Comparison of ENCODE assay signal across 9 cellular contexts in genomic region chr1:23370270-23370743, GRCh38. TPM values are rescaled to one million over a fixed set of nuclear protein-coding genes. Genes with fewer than 3 reads are reported as not detected.
DNase-seq lines count a peak whose midpoint lies in the region; ATAC-seq, FAIRE-seq and TF ChIP-seq lines count a peak whose summit lies in the region.
"Had no signal": no experiment of that assay in that cellular context is flagged by ENCODE, and none has a peak within 500 bp of the region (broad histone marks: within the 10 kb centered on the region; RNA-seq: fewer than 3 reads in every experiment).

No MANE protein-coding gene starts in this region.

- no peak overlapping the region for H2AK5ac ChIP-seq in H1 (ENCODE audit: low read depth, low read length)

- TF ChIP-seq EP300 in H1 (IDR thresholded peaks at IDR 0.05; ENCODE audit: borderline replicate concordance in 1 of 2, low read depth in 2 of 2, low read length in 2 of 2) = no peak
- TF ChIP-seq EP300 in ovary (IDR thresholded peaks at IDR 0.05) = no peak

- H4K5ac ChIP-seq in H1 (ENCODE audit: insufficient read length, low read depth, low read length) = no peak overlapping the region

- H3K9me3 ChIP-seq in CD4-positive, alpha-beta memory T cell (ENCODE audit: control insufficient read depth in 1 of 2, low read length in 2 of 2) = no peaks in the 10 kb centered on the region
- H3K9me3 ChIP-seq in PC-9 (ENCODE audit: insufficient read depth, low read depth) (no peaks in the 10 kb centered on the region), H1 (ENCODE audit: insufficient read depth in 2 of 2, low read depth in 1 of 2, low read length in 1 of 2) (no peaks in the 10 kb centered on the region), ovary (no peaks in the 10 kb centered on the region)

- H3F3A ChIP-seq in PC-9 (ENCODE audit: insufficient read depth, low read depth) = peaks cover 30% of the 10 kb centered on the region

- H3K79me1 ChIP-seq in H1 (ENCODE audit: low read depth, low read length) = no peaks in the 10 kb centered on the region

- no peak overlapping the region for H3K4ac ChIP-seq in H1 (replicated peaks; ENCODE audit: insufficient read length, low read depth, low read length)

- TF ChIP-seq RAD21 in H1 (IDR thresholded peaks at IDR 0.05 in 1 of 2, conservative IDR thresholded peaks at IDR 0.05 in 1 of 2; ENCODE audit: low read depth in 2 of 2, low read length in 2 of 2) = no peak

- FAIRE-seq in H1 (lab: Jason Lieb, UNC) (no peak), GM12891 (lab: Jason Lieb, UNC) (no peak)
- FAIRE-seq: GM18507 had no signal

- H3K27ac ChIP-seq in CD4-positive, alpha-beta memory T cell (ENCODE audit: low read depth, low read length) = no peak overlapping the region
- peak overlapping the region; percentile 84 for H3K27ac ChIP-seq in PC-9
- H3K27ac ChIP-seq in H1 (ENCODE audit: low read depth, low read length) = no peak overlapping the region
- H3K27ac ChIP-seq in ovary = peak overlapping the region; percentile 94 to 97

- peaks cover 65% of the 10 kb centered on the region for H3K79me2 ChIP-seq in PC-9 (ENCODE audit: low read depth)
- no peaks in the 10 kb centered on the region for H3K79me2 ChIP-seq in H1 (ENCODE audit: control insufficient read depth in 1 of 2, insufficient read depth in 2 of 2, low read length in 2 of 2)

- TF ChIP-seq CTCF in PC-9 (conservative IDR thresholded peaks at IDR 0.05) (no peak), H1 (IDR thresholded peaks at IDR 0.05; ENCODE audit: control extremely low read depth in 1 of 3, insufficient read depth in 1 of 3, low read depth in 1 of 3, low read length in 3 of 3) (no peak), ovary (IDR thresholded peaks at IDR 0.05) (no peak)

- peaks cover 17 to 46% (median 28%) of the 10 kb centered on the region in 4 donors for H3K4me1 Mint-ChIP-seq in CD4-positive, alpha-beta memory T cell

- H3K4me2 ChIP-seq in PC-9 = peak overlapping the region; percentile 97
- H3K4me2 ChIP-seq in H1 (ENCODE audit: insufficient read depth in 1 of 2, low read depth in 2 of 2, low read length in 2 of 2) = peak overlapping the region in 1 of 2 experiments; percentile 3; a peak in 2 of 4 replicates

- H3K4me3 Mint-ChIP-seq in CD4-positive, alpha-beta memory T cell = peak overlapping the region; percentile 52 to 99 (median 98)

- POLR2A ChIA-PET in CD4-positive, alpha-beta memory T cell (lab: Charles Lee; ENCODE audit: partially characterized antibody) = interaction anchor here (1.1 to 5.4 kb wide), 3 partner anchors 9 to 26 kb away, joined by 3 to 112 read pairs (median 4); partner anchors contain the start of gene HNRNPR
- POLR2A ChIA-PET in PC-9 (lab: Charles Lee; ENCODE audit: unreplicated experiment) = interaction anchor here (0.6 to 1.0 kb wide), 3 partner anchors 26 to 270 kb away, joined by 4 to 7 read pairs (median 4); partner anchors contain the start of gene HNRNPR
- POLR2A ChIA-PET in H1 (lab: Charles Lee; ENCODE audit: partially characterized antibody) = interaction anchor here (2.4 to 3.5 kb wide), 2 partner anchors 13 to 26 kb away, joined by 13 to 23 read pairs; partner anchors contain the start of gene HNRNPR

- intact Hi-C loops in CD4-positive, alpha-beta memory T cell (cut with micrococcal nuclease) = no loop called here
- intact Hi-C loops in PC-9 (cut with micrococcal nuclease; ENCODE audit: unreplicated experiment) = loop anchor here (1.0 kb wide), 1 partner anchor 33 kb away; no protein-coding TSS in a partner anchor
- intact Hi-C loops in ovary (cut with DNase I) = no loop called here

- no peaks in the 10 kb centered on the region for H3K27me3 Mint-ChIP-seq in CD4-positive, alpha-beta memory T cell

- H2BK15ac ChIP-seq in H1 (ENCODE audit: low read length) = no peak overlapping the region

- no peak for TF ChIP-seq POLR2A in H1 (IDR thresholded peaks at IDR 0.05; ENCODE audit: control extremely low read depth in 1 of 2, low read depth in 2 of 2, low read length in 2 of 2)
- no peak for TF ChIP-seq POLR2A in ovary (IDR thresholded peaks at IDR 0.05)
- no peak for TF ChIP-seq POLR2A in GM12891 (IDR thresholded peaks at IDR 0.05; ENCODE audit: low read depth, low read length)

- no peak overlapping the region for H3K23ac ChIP-seq in H1 (ENCODE audit: insufficient read length)

- no peak for ATAC-seq in GM19455 (IDR thresholded peaks at IDR 0.05; ENCODE audit: unreplicated experiment)

- H3K36me3 Mint-ChIP-seq in CD4-positive, alpha-beta memory T cell = peaks cover 13 to 28% of the 10 kb centered on the region in 2 donors

- BruUV-seq in PC-9 (replicated peaks; lab: Mats Ljungman, UMichigan) = no TSS peak

- 85% methylated on average over 6 of the region's 6 CpGs; no CpG with 5 or more reads in 1 of the 2 experiments for WGBS in H1 (ENCODE audit: extremely low coverage in 1 of 2, insufficient coverage in 1 of 2, insufficient read length in 1 of 2, insufficient replicate concordance in 2 of 2, low coverage in 1 of 2, low lambda C conversion rate in 2 of 2, missing lambda C conversion rate in 1 of 2), 2 experiments
- 3 to 12% (median 6%) methylated on average over 6 of the region's 6 CpGs for WGBS in ovary, 3 donors

- CTCF ChIA-PET in CD4-positive, alpha-beta memory T cell (lab: Charles Lee; ENCODE audit: partially characterized antibody) = no interaction called here
- CTCF ChIA-PET in PC-9 (lab: Charles Lee) (interaction anchor here (0.8 to 1.3 kb wide), 3 partner anchors 32 to 172 kb away, joined by 3 to 4 read pairs (median 3); no protein-coding TSS in a partner anchor), H1 (lab: Charles Lee; ENCODE audit: partially characterized antibody) (interaction anchor here (1.1 to 3.7 kb wide), 7 partner anchors 9 to 34 kb away, joined by 3 to 19 read pairs (median 7); no protein-coding TSS in a partner anchor)

- no peak overlapping the region for H3K18ac ChIP-seq in H1 (ENCODE audit: extremely low read depth, low read length)

- H3K9me3 Mint-ChIP-seq in CD4-positive, alpha-beta memory T cell = peaks cover 0 to 3% (median 0%) of the 10 kb centered on the region in 8 donors

- H2BK20ac ChIP-seq in H1 (ENCODE audit: low read length) = no peak overlapping the region

- no peak overlapping the region for H2BK12ac ChIP-seq in H1 (ENCODE audit: low read depth, low read length)

- no peak overlapping the region for H4K91ac ChIP-seq in H1 (replicated peaks; ENCODE audit: insufficient read length, low read length)

- no peak overlapping the region for H2BK120ac ChIP-seq in H1 (replicated peaks; ENCODE audit: low read depth, low read length)

- H3K14ac ChIP-seq in H1 (ENCODE audit: insufficient read length) = no peak overlapping the region

- no peaks in the 10 kb centered on the region for H3K27me3 ChIP-seq in CD4-positive, alpha-beta memory T cell (ENCODE audit: insufficient read depth, low read length)
- H3K27me3 ChIP-seq in PC-9 (ENCODE audit: insufficient read depth, low read depth) (no peaks in the 10 kb centered on the region), H1 (replicated peaks in 1 of 4; ENCODE audit: control insufficient read depth in 3 of 4, extremely low read depth in 1 of 4, insufficient read depth in 3 of 4, low read length in 3 of 4) (peaks cover 61 to 90% (median 81%) of the 10 kb centered on the region in 4 experiments), ovary (no peaks in the 10 kb centered on the region)

- no peak for DNase-seq in CD4-positive, alpha-beta memory T cell
- DNase-seq in PC-9 (no peak), H1 (ENCODE audit: low read depth in 1 of 2, low spot score in 2 of 2) (no peak), ovary (peak in 1 of 5 donors; percentile 34), GM12891 (ENCODE audit: insufficient read length, low spot score) (no peak), OCI-M1 (lab: John Stamatoyannopoulos, UW) (no peak), MV-4-11 (lab: John Stamatoyannopoulos, UW) (no peak)

- H3K9me2 ChIP-seq in PC-9 (ENCODE audit: insufficient read depth) = no peaks in the 10 kb centered on the region

- H3K23me2 ChIP-seq in H1 (ENCODE audit: low read depth, low read length) = peaks cover 10% of the 10 kb centered on the region

- peak overlapping the region in 2 of 7 donors; percentile 46 to 95 for H3K27ac Mint-ChIP-seq in CD4-positive, alpha-beta memory T cell

- H3K56ac ChIP-seq in H1 (replicated peaks; ENCODE audit: insufficient read length, low read depth, low read length) = no peak overlapping the region

- H2BK5ac ChIP-seq in H1 (ENCODE audit: low read depth, low read length) = no peak overlapping the region

- no peak overlapping the region for H3K9ac ChIP-seq in H1 (replicated peaks in 1 of 4; ENCODE audit: extremely low read depth in 1 of 4, low read depth in 3 of 4, low read length in 3 of 4)

- H3K36me3 ChIP-seq in CD4-positive, alpha-beta memory T cell (ENCODE audit: insufficient read depth, low read length) = no peaks in the 10 kb centered on the region
- H3K36me3 ChIP-seq in PC-9 (ENCODE audit: low read depth) (peaks cover 11% of the 10 kb centered on the region), H1 (ENCODE audit: control insufficient read depth in 2 of 4, insufficient read depth in 4 of 4, low read length in 3 of 4) (no peaks in the 10 kb centered on the region), ovary (no peaks in the 10 kb centered on the region)

- peaks cover 22% of the 10 kb centered on the region for H3K4me1 ChIP-seq in CD4-positive, alpha-beta memory T cell (ENCODE audit: insufficient read depth, low read length)
- peaks cover 37% of the 10 kb centered on the region for H3K4me1 ChIP-seq in PC-9 (replicated peaks; ENCODE audit: insufficient read depth)
- peaks cover 2 to 19% (median 4%) of the 10 kb centered on the region in 4 experiments; a peak in 6 of 7 replicates for H3K4me1 ChIP-seq in H1 (replicated peaks in 1 of 4; ENCODE audit: control insufficient read depth in 3 of 4, insufficient read depth in 4 of 4, low read length in 3 of 4)
- peaks cover 15% of the 10 kb centered on the region for H3K4me1 ChIP-seq in ovary (ENCODE audit: insufficient read depth)

- H4K20me1 ChIP-seq in PC-9 (ENCODE audit: insufficient read depth) = no peaks in the 10 kb centered on the region
- H4K20me1 ChIP-seq in H1 (replicated peaks in 1 of 2; ENCODE audit: control insufficient read depth in 1 of 2, insufficient read depth in 2 of 2, low read length in 2 of 2) = peaks cover 9 to 12% of the 10 kb centered on the region in 2 experiments

- H3K4me3 ChIP-seq in CD4-positive, alpha-beta memory T cell (ENCODE audit: low read length in 2 of 2) = no peak overlapping the region
- H3K4me3 ChIP-seq in PC-9 (peak overlapping the region; percentile 96), H1 (ENCODE audit: extremely low read depth in 1 of 4, insufficient read depth in 2 of 4, low read depth in 3 of 4, low read length in 4 of 4) (no peak overlapping the region), ovary (peak overlapping the region; percentile 94)

- H4K8ac ChIP-seq in H1 (ENCODE audit: extremely low read depth, insufficient read depth, low read length) = no peak overlapping the region

- no peak overlapping the region; the same call in 1 of the 2 replicates for H2AFZ ChIP-seq in PC-9
- H2AFZ ChIP-seq in H1 (ENCODE audit: low read length) = no peak overlapping the region

RNA-seq across cellular contexts. Expression of gene ZNF436, which starts 0.7 kb away (rescaled TPM):
- total RNA-seq in CD4-positive, alpha-beta memory T cell = 10 to 100 TPM; 11.0 to 11.9 TPM
- polyA plus RNA-seq in CD4-positive, alpha-beta memory T cell = 1 to 10 TPM; 1.7 to 3.5 TPM
- 12.2 and 14.0 TPM in 2 replicates for total RNA-seq in PC-9 (2021)
- 1.6 and 1.8 TPM in 2 replicates for total RNA-seq in H1 (2021; fragmentation: NEBNext Ultra II Directional; extraction: Animal tissue kit (Norgen Biotek cat#: 25700))
- polyA plus RNA-seq in H1 (2011; rRNA removed) = 0.31 and 0.65 TPM in 2 replicates
- polyA plus RNA-seq in H1 (2011; cell fraction: cytosol; rRNA removed) = 0.58 TPM
- 0.41 TPM for polyA plus RNA-seq in H1 (2011; cell fraction: nucleus; rRNA removed)
- polyA plus RNA-seq in H1 (2012, experiment 1 of 2) = 0.86 to 1.2 TPM (median 0.91 TPM) in 4 replicates
- 0.07 TPM for polyA plus RNA-seq in H1 (2012, experiment 2 of 2)
- polyA plus RNA-seq in H1 (2013, experiment 1 of 2) = 0.81 TPM
- polyA plus RNA-seq in H1 (2013, experiment 2 of 2) = 0.75 TPM
- polyA minus RNA-seq in H1 (2011; rRNA and poly(A)+ RNA removed) = 1.5 and 2.6 TPM in 2 replicates
- 0.73 TPM for polyA minus RNA-seq in H1 (2011; cell fraction: cytosol; rRNA and poly(A)+ RNA removed)
- polyA minus RNA-seq in H1 (2011; cell fraction: nucleus; rRNA and poly(A)+ RNA removed) = 1.4 TPM
- 10 to 100 TPM; 16.5 to 42.6 (median 23.5) TPM for total RNA-seq in ovary
- polyA plus RNA-seq in ovary = 10 to 100 TPM; 17.2 to 43.1 TPM
- 1.4 TPM for polyA plus RNA-seq in GM12891 (2012; ENCODE audit: low read depth, missing spikeins)

RNA-seq across cellular contexts. Expression of gene HNRNPR, which starts 26.2 kb away (rescaled TPM):
- total RNA-seq in CD4-positive, alpha-beta memory T cell = 100 to 1,000 TPM; 115 to 124 TPM
- 100 to 1,000 TPM; 181 to 194 TPM for polyA plus RNA-seq in CD4-positive, alpha-beta memory T cell
- total RNA-seq in PC-9 (2021) (149 and 198 TPM in 2 replicates), ovary (100 to 1,000 TPM in 5 of 7 donors, 10 to 100 TPM in 2; 55.9 to 173 (median 153) TPM)
- 203 and 214 TPM in 2 replicates for total RNA-seq in H1 (2021; fragmentation: NEBNext Ultra II Directional; extraction: Animal tissue kit (Norgen Biotek cat#: 25700))
- polyA plus RNA-seq in H1 (2011; rRNA removed) (76.8 and 110 TPM in 2 replicates), ovary (100 to 1,000 TPM in 1 of 2 donors, 10 to 100 TPM in 1; 70.6 to 107 TPM)
- 157 TPM for polyA plus RNA-seq in H1 (2011; cell fraction: cytosol; rRNA removed)
- polyA plus RNA-seq in H1 (2011; cell fraction: nucleus; rRNA removed) = 30.5 TPM
- 159 to 195 TPM (median 176 TPM) in 4 replicates for polyA plus RNA-seq in H1 (2012, experiment 1 of 2)
- 19.5 TPM for polyA plus RNA-seq in H1 (2012, experiment 2 of 2)
- 105 TPM for polyA plus RNA-seq in H1 (2013, experiment 1 of 2)
- 107 TPM for polyA plus RNA-seq in H1 (2013, experiment 2 of 2)
- polyA minus RNA-seq in H1 (2011; rRNA and poly(A)+ RNA removed) = 106 and 111 TPM in 2 replicates
- polyA minus RNA-seq in H1 (2011; cell fraction: cytosol; rRNA and poly(A)+ RNA removed) = 67.5 TPM
- 50.2 TPM for polyA minus RNA-seq in H1 (2011; cell fraction: nucleus; rRNA and poly(A)+ RNA removed)
- 93.5 TPM for polyA plus RNA-seq in GM12891 (2012; ENCODE audit: low read depth, missing spikeins)

RNA-seq across cellular contexts. Expression of gene TCEA3, which starts 54.2 kb away (rescaled TPM):
- total RNA-seq in CD4-positive, alpha-beta memory T cell = 10 to 100 TPM; 28.7 to 30.8 TPM
- polyA plus RNA-seq in CD4-positive, alpha-beta memory T cell = 10 to 100 TPM; 22.7 to 28.0 TPM
- 2.7 and 3.5 TPM in 2 replicates for total RNA-seq in PC-9 (2021)
- 0.21 TPM in 1 of 2 replicates, not detected in the other for total RNA-seq in H1 (2021; fragmentation: NEBNext Ultra II Directional; extraction: Animal tissue kit (Norgen Biotek cat#: 25700))
- polyA plus RNA-seq in H1 (2011; rRNA removed) = 0.08 and 0.13 TPM in 2 replicates
- 0.17 TPM for polyA plus RNA-seq in H1 (2011; cell fraction: cytosol; rRNA removed)
- 0.09 TPM for polyA plus RNA-seq in H1 (2011; cell fraction: nucleus; rRNA removed)
- polyA plus RNA-seq in H1 (2012, experiment 1 of 2) = 0.11 to 0.28 TPM (median 0.19 TPM) in 3 of 4 replicates, not detected in the other
- polyA plus RNA-seq in H1 (2012, experiment 2 of 2) = 0.10 TPM
- polyA plus RNA-seq in H1 (2013, experiment 1 of 2) = 0.22 TPM
- polyA plus RNA-seq in H1 (2013, experiment 2 of 2) = 0.15 TPM
- polyA minus RNA-seq in H1 (2011; rRNA and poly(A)+ RNA removed) = 0.38 TPM in 1 of 2 replicates, not detected in the other
- not detected for polyA minus RNA-seq in H1 (2011; cell fraction: cytosol; rRNA and poly(A)+ RNA removed)
- 0.40 TPM for polyA minus RNA-seq in H1 (2011; cell fraction: nucleus; rRNA and poly(A)+ RNA removed)
- 100 to 1,000 TPM in 3 of 7 donors, 10 to 100 TPM in 4; 42.0 to 153 (median 79.7) TPM for total RNA-seq in ovary
- polyA plus RNA-seq in ovary = 10 to 100 TPM; 72.5 to 73.8 TPM
- 0.09 TPM for polyA plus RNA-seq in GM12891 (2012; ENCODE audit: low read depth, missing spikeins)

Comparison
In these comparisons a context has a peak if more than half of its experiments do, and no peak if none do; other contexts are left out.
1. H3K27ac ChIP-seq: peak in PC-9 (single experiment) and ovary (2 of 2); none in CD4-positive, alpha-beta memory T cell (single experiment) and H1 (single experiment).
2. H3K4me3 ChIP-seq: peak in PC-9 (single experiment) and ovary (single experiment); none in CD4-positive, alpha-beta memory T cell (0 of 2) and H1 (0 of 4).